16 cellular contexts compared by ENCODE assay signal in the genomic region with DNA sequence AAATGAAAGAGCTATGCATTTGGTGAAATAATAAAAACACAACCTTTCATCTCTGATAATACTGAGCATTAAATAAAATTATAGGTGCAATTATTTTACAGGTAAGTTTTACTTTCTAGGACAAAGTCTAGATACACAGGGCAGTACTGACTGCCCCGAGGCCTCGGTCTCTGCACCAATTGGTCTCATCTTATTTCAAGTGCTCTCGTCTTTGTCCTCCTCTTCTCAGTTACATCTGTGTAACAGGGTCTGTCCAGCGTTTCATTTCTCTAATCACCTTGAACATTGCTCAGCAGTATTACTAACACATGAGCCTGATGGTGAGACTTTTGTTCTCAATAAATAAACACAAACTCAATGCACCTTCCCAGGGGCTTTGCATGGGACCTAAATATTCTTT. TPM values are rescaled to one million over a fixed set of nuclear protein-coding genes. Genes with fewer than 3 reads are reported as not detected.
DNase-seq lines count a peak whose midpoint lies in the region; ATAC-seq and TF ChIP-seq lines count a peak whose summit lies in the region.
"Had no signal": no experiment of that assay in that cellular context is flagged by ENCODE, and none has a peak within 500 bp of the region (broad histone marks: within the 10 kb centered on the region; RNA-seq: fewer than 3 reads in every experiment).

No MANE protein-coding gene starts in this region.

- DNase-seq in left ventricle myocardium superior: no peak
- no peak for DNase-seq in Right ventricle myocardium superior
- DNase-seq in right atrium auricular region (ENCODE audit: low spot score): no peak
- DNase-seq in left lobe of liver (ENCODE audit: low spot score): no peak
- no peak for DNase-seq in stimulated activated CD4-positive, alpha-beta T cell treated with anti-CD3 and anti-CD28 coated beads, Interleukin-1b, Interleukin-23, amount 100 ng/mL, for 48 hours
- DNase-seq: C1 segment of cervical spinal cord; Calu3; CD4-positive, alpha-beta memory T cell; COR-L47; DMS53; DND-41; GOT3; HFFc6 had no signal

- intact Hi-C loops in left ventricle myocardium superior (cut with micrococcal nuclease) (no loop called here), Right ventricle myocardium superior (cut with DNase I) (no loop called here)

- peaks cover 0 to 7% of the 10 kb centered on the region in 2 donors for H3K4me1 ChIP-seq in right atrium auricular region
- H3K4me1 ChIP-seq: HAP-1 had no signal

- ATAC-seq in left ventricle myocardium superior: peak; percentile 27
- no peak for ATAC-seq in Right ventricle myocardium superior (ENCODE audit: poor library complexity)
- peak; percentile 65 for ATAC-seq in left lobe of liver
- no peak for ATAC-seq in HG02588 (IDR thresholded peaks at IDR 0.05; ENCODE audit: unreplicated experiment)

- H3K27ac ChIP-seq in right atrium auricular region: peak overlapping the region; percentile 31 to 44

- H3K27me3 ChIP-seq in right atrium auricular region: no peaks in the 10 kb centered on the region

- H3K9me3 ChIP-seq in right atrium auricular region: no peaks in the 10 kb centered on the region
- H3K9me3 ChIP-seq: HAP-1 had no signal

- TF ChIP-seq CTCF in right atrium auricular region (IDR thresholded peaks at IDR 0.05): no peak

- H3K36me3 ChIP-seq in right atrium auricular region: no peaks in the 10 kb centered on the region
- H3K36me3 ChIP-seq: HAP-1 had no signal

- no peak overlapping the region for H3K4me3 ChIP-seq in right atrium auricular region
- H3K4me3 ChIP-seq: HAP-1 had no signal

RNA-seq across cellular contexts. Expression of gene SORBS2, which starts 44.5 kb away (rescaled TPM):
- total RNA-seq in left ventricle myocardium superior (911 TPM), Right ventricle myocardium superior (819 TPM), right atrium auricular region (100 to 1,000 TPM; 530 to 741 TPM), left lobe of liver (126 TPM)
- total RNA-seq: A673; CD4-positive, alpha-beta memory T cell had no signal

Comparison
In these comparisons a context has a peak if more than half of its experiments do, and no peak if none do; other contexts are left out.
1. ATAC-seq: peak in left ventricle myocardium superior (single experiment) and left lobe of liver (single experiment); none in Right ventricle myocardium superior (single experiment) and HG02588 (single experiment).